Comparison of ENCODE assay signal across 1 cellular context in genomic region chr1:169707917-169708604, GRCh38.
TF ChIP-seq lines count a peak whose summit lies in the region.

No MANE protein-coding gene starts in this region.

TF ChIP-seq in GM12878, 131 proteins besides CTCF, POLR2A, EP300 and RAD21 (continued from another document):
- no peak for TF ChIP-seq REST (IDR thresholded peaks at IDR 0.05; ENCODE audit: low read depth, low read length)
